Comparison of ENCODE assay signal across 1 cellular context in the genomic region with DNA sequence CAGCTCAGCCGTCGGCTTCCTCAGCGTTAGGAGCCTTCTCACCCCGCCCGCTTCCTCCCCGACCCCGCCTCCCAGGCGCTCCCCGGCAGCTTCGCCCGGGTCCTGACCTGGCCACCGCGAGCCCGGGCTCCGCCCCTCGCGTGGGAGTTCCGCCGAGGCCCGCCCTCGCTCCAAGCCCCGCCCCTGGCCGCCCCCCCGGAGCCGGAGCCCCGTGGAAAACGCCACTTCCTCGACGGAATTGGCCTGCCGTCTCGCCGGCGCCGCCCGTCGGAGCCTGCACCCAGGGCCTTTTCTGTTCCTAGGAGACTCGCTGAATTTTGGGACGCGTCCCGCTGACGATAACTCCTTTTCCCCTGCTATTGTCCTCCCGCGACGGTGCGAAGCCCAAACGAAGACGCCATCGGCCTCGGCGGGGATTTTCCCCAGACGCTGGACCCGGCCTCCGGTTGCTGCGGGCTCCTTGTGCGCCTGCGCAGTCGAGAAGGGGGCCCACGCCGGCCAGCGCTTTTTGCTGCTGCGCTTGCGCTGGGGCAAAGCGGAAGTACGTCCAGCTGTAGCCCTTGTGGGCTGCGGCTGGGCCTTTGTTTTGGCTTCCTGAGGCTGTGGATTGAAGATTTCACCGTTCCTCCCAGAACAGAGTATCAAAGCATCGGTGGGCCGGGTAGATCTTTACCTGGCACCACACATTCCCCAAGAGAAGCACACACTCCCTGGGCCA.
TF ChIP-seq lines count a peak whose summit lies in the region.

No MANE protein-coding gene starts in this region.

TF ChIP-seq in SK-N-SH, 30 proteins besides CTCF, POLR2A, EP300 and RAD21 (continued from another document):
- TF ChIP-seq ZBTB33 (IDR thresholded peaks at IDR 0.05; ENCODE audit: borderline replicate concordance, low read depth) (0 out of 2 replicates have a peak, but pooled peaks have one; percentile 8), MXI1 (IDR thresholded peaks at IDR 0.05; ENCODE audit: low read depth, low read length) (peak; percentile 61), ELF1 (IDR thresholded peaks at IDR 0.05) (peak; percentile 82), REST (IDR thresholded peaks at IDR 0.05; ENCODE audit: low read depth, low read length) (no peak), RXRA (IDR thresholded peaks at IDR 0.05; ENCODE audit: borderline replicate concordance, low read depth) (peak; percentile 57; the same call in 1 of the 2 replicates), NRF1 (IDR thresholded peaks at IDR 0.05; ENCODE audit: low read depth, low read length) (peak; percentile 94), TCF12 (IDR thresholded peaks at IDR 0.05) (0 out of 2 replicates have a peak, but pooled peaks have one; percentile 4), YY1 (IDR thresholded peaks at IDR 0.05; ENCODE audit: low read depth) (0 out of 2 replicates have a peak, but pooled peaks have one; percentile 54), POLR2AphosphoS5 (IDR thresholded peaks at IDR 0.05; ENCODE audit: low read depth, low read length) (peak; percentile 83), SIN3A (IDR thresholded peaks at IDR 0.05; ENCODE audit: borderline replicate concordance, low read depth, low read length) (peak; percentile 24; the same call in 1 of the 2 replicates), CHD2 (IDR thresholded peaks at IDR 0.05; ENCODE audit: low read length, partially characterized antibody) (peak; percentile 38)
- TF ChIP-seq, protein P1, sequence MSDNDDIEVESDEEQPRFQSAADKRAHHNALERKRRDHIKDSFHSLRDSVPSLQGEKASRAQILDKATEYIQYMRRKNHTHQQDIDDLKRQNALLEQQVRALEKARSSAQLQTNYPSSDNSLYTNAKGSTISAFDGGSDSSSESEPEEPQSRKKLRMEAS (IDR thresholded peaks at IDR 0.05; ENCODE audit: low read depth) = peak; percentile 67; the same call in 1 of the 2 replicates
TF ChIP-seq in SK-N-SH: peak in this region for 12.
